26 cellular contexts compared by ENCODE assay signal in genomic region chr4:123162859-123163258, GRCh38.
"Had no signal": no experiment of that assay in that cellular context is flagged by ENCODE, and none has a peak within 500 bp of the region (broad histone marks: within the 10 kb centered on the region; RNA-seq: fewer than 3 reads in every experiment).

No MANE protein-coding gene starts in this region.

- DNase-seq: naive thymus-derived CD4-positive, alpha-beta T cell; natural killer cell; occipital lobe; ovary; psoas muscle; right cardiac atrium; stimulated activated CD4-positive, alpha-beta T cell treated with anti-CD3 and anti-CD28 coated beads, Interleukin-15, amount 100 ng/mL, for 24 hours; stimulated activated CD4-positive, alpha-beta T cell treated with anti-CD3 and anti-CD28 coated beads, Interleukin-2, amount 100 ng/mL, for 24 hours; stimulated activated CD4-positive, alpha-beta T cell treated with anti-CD3 and anti-CD28 coated beads, Interleukin-2, amount 100 ng/mL, for 48 hours; stimulated activated CD4-positive, alpha-beta T cell treated with anti-CD3 and anti-CD28 coated beads, Interleukin-4, amount 100 ng/mL, for 4 hours; stimulated activated CD8-positive, alpha-beta memory T cell treated with anti-CD3 and anti-CD28 coated beads, Interleukin-4, amount 100 ng/mL, for 48 hours; stimulated activated naive CD4-positive, alpha-beta T cell; stimulated activated naive CD8-positive, alpha-beta T cell treated with anti-CD3 and anti-CD28 coated beads, Interleukin-15, amount 100 ng/mL, for 72 hours; stimulated activated naive CD8-positive, alpha-beta T cell treated with anti-CD3 and anti-CD28 coated beads, Interleukin-15, Interleukin-2, amounts not matched to agents 100 U/mL and 50 U/mL, for 24 hours; substantia nigra; testis; tibial artery; transverse colon; upper lobe of right lung; uterus had no signal

- H3K79me2 ChIP-seq: parathyroid adenoma had no signal

- H3K27ac ChIP-seq: neural progenitor cell, ovary, parathyroid adenoma, psoas muscle, suprapubic skin, testis, tibial artery, transverse colon, upper lobe of right lung, uterus had no signal

- H3K9ac ChIP-seq: neural progenitor cell, parathyroid adenoma had no signal

- H3K9me3 ChIP-seq: ovary, psoas muscle, suprapubic skin, testis, tibial artery, transverse colon, upper lobe of right lung, uterus had no signal

- H3K4me2 ChIP-seq: neural progenitor cell had no signal

- H3K36me3 ChIP-seq: neural progenitor cell, ovary, suprapubic skin, tibial artery, transverse colon, upper lobe of right lung, uterus had no signal

- H3K4me1 ChIP-seq: parathyroid adenoma, psoas muscle, testis, transverse colon, upper lobe of right lung, uterus had no signal

- H3K4me3 ChIP-seq: neural progenitor cell, ovary, psoas muscle, skin epidermis, suprapubic skin, testis, tibial artery, transverse colon, upper lobe of right lung, uterus had no signal

- H2AFZ ChIP-seq: neural progenitor cell, parathyroid adenoma had no signal

- ATAC-seq: natural killer cell; psoas muscle; right cardiac atrium; sciatic nerve; stimulated activated memory B cell treated with anti-CD40 and anti-IgM and Interleukin-4, amounts not matched to agents 10 μg/mL and 1 μg/mL and 100 μg/mL, for 72 hours; stimulated activated naive CD8-positive, alpha-beta T cell treated with anti-CD3 and anti-CD28 coated beads, Interleukin-15, amount 100 ng/mL, for 72 hours; stimulated activated naive CD8-positive, alpha-beta T cell treated with anti-CD3 and anti-CD28 coated beads, Interleukin-15, Interleukin-2, amounts not matched to agents 100 U/mL and 50 U/mL, for 24 hours; upper lobe of right lung had no signal

- H3K27me3 ChIP-seq: neural progenitor cell, ovary, suprapubic skin, testis, tibial artery, transverse colon, upper lobe of right lung, uterus had no signal
